ENCODE assay signal across 7 cellular contexts in genomic region chr21:45478115-45478801, GRCh38.
DNase-seq lines count a peak whose midpoint lies in the region; ATAC-seq and FAIRE-seq lines count a peak whose summit lies in the region.

No MANE protein-coding gene starts in this region.

- H3K9me3 Mint-ChIP-seq in activated CD4-positive, alpha-beta memory T cell treated with anti-CD3 and anti-CD28 coated beads, Interleukin-2, amount 10 ng/mL, durations not matched to agents 7 days and 5 days, result peaks cover 4% of the 10 kb centered on the region
- H3K9me3 Mint-ChIP-seq in memory B cell, result no peaks in the 10 kb centered on the region

- peaks cover 3% of the 10 kb centered on the region for H3K27me3 Mint-ChIP-seq in activated CD4-positive, alpha-beta memory T cell treated with anti-CD3 and anti-CD28 coated beads, Interleukin-2, amount 10 ng/mL, durations not matched to agents 7 days and 5 days
- H3K27me3 Mint-ChIP-seq in memory B cell, result peaks cover 9% of the 10 kb centered on the region

- peak overlapping the region; percentile 68 for H3K4me3 Mint-ChIP-seq in activated CD4-positive, alpha-beta memory T cell treated with anti-CD3 and anti-CD28 coated beads, Interleukin-2, amount 10 ng/mL, durations not matched to agents 7 days and 5 days
- H3K4me3 Mint-ChIP-seq in memory B cell, result peak overlapping the region; percentile 86

- FAIRE-seq in GM19239 (lab: Jason Lieb, UNC), result peak; percentile 80

- POLR2A ChIA-PET in activated CD4-positive, alpha-beta memory T cell treated with anti-CD3 and anti-CD28 coated beads, Interleukin-2, amount 10 ng/mL, durations not matched to agents 7 days and 5 days (lab: Charles Lee), result interaction anchor here (0.9 to 1.0 kb wide), 3 partner anchors 74 to 207 kb away, joined by 3 read pairs; no protein-coding TSS in a partner anchor

- H3K27ac Mint-ChIP-seq in activated CD4-positive, alpha-beta memory T cell treated with anti-CD3 and anti-CD28 coated beads, Interleukin-2, amount 10 ng/mL, durations not matched to agents 7 days and 5 days, result peak overlapping the region; percentile 90
- H3K27ac Mint-ChIP-seq in memory B cell, result peak overlapping the region; percentile 60

- DNase-seq in GM19239 (ENCODE audit: insufficient read length, low spot score) (peak; percentile 90), NCI-H446 treated with DMSO at 0.1 percent for 48 hours (lab: John Stamatoyannopoulos, UW) (peak; percentile 2), ecto neural progenitor cell (ENCODE audit: low spot score) (peak; percentile 84), memory B cell (ENCODE audit: low spot score in 2 of 2) (peak; percentile 74 to 76), NCI-H2029 treated with DMSO at 0.1 percent for 48 hours (lab: John Stamatoyannopoulos, UW) (no peak)
- DNase-seq in activated CD4-positive, alpha-beta memory T cell treated with anti-CD3 and anti-CD28 coated beads, Interleukin-2, amount 10 ng/mL, durations not matched to agents 7 days and 5 days, result peak; percentile 80
- peak; percentile 47 for DNase-seq in stimulated activated CD8-positive, alpha-beta memory T cell treated with anti-CD3 and anti-CD28 coated beads, Interleukin-12 subunit alpha, Interleukin-12 subunit beta, amount 100 ng/mL, for 24 hours (ENCODE audit: extremely low read depth)

- CTCF ChIA-PET in activated CD4-positive, alpha-beta memory T cell treated with anti-CD3 and anti-CD28 coated beads, Interleukin-2, amount 10 ng/mL, durations not matched to agents 7 days and 5 days (lab: Charles Lee), result interaction anchor here (0.8 to 2.2 kb wide), 8 partner anchors 9 to 118 kb away, joined by 3 to 8 read pairs (median 4); no protein-coding TSS in a partner anchor

- ATAC-seq in memory B cell (ENCODE audit: low read depth), result peak; percentile 78

- H3K36me3 Mint-ChIP-seq in activated CD4-positive, alpha-beta memory T cell treated with anti-CD3 and anti-CD28 coated beads, Interleukin-2, amount 10 ng/mL, durations not matched to agents 7 days and 5 days (ENCODE audit: low read depth), result no peaks in the 10 kb centered on the region
- peaks cover 4% of the 10 kb centered on the region for H3K36me3 Mint-ChIP-seq in memory B cell

- H3K4me1 Mint-ChIP-seq in activated CD4-positive, alpha-beta memory T cell treated with anti-CD3 and anti-CD28 coated beads, Interleukin-2, amount 10 ng/mL, durations not matched to agents 7 days and 5 days, result peaks cover 28% of the 10 kb centered on the region
- peaks cover 31% of the 10 kb centered on the region for H3K4me1 Mint-ChIP-seq in memory B cell
